In genomic region chr2:138897274-138897673, GRCh38 we compare ENCODE assay signal across 29 cellular contexts.
"Had no signal": no experiment of that assay in that cellular context is flagged by ENCODE, and none has a peak within 500 bp of the region (broad histone marks: within the 10 kb centered on the region; RNA-seq: fewer than 3 reads in every experiment).

No MANE protein-coding gene starts in this region.

- H3K36me3 ChIP-seq: neural progenitor cell, ovary, right lobe of liver, sigmoid colon, suprapubic skin, tibial artery, transverse colon, upper lobe of left lung, vagina had no signal

- H3K4me1 ChIP-seq: neural progenitor cell, parathyroid adenoma, psoas muscle, right lobe of liver, sigmoid colon, suprapubic skin, testis, tibial artery, transverse colon, upper lobe of left lung, vagina had no signal

- H3K9me3 ChIP-seq: ovary, psoas muscle, right lobe of liver, sigmoid colon, suprapubic skin, testis, tibial artery, transverse colon, upper lobe of left lung, vagina had no signal

- DNase-seq: naive thymus-derived CD4-positive, alpha-beta T cell; natural killer cell; occipital lobe; ovary; psoas muscle; right lobe of liver; sigmoid colon; small intestine; stimulated activated CD4-positive, alpha-beta T cell treated with anti-CD3 and anti-CD28 coated beads, Interleukin-15, amount 100 ng/mL, for 24 hours; stimulated activated CD4-positive, alpha-beta T cell treated with anti-CD3 and anti-CD28 coated beads, Interleukin-2, amount 100 ng/mL, for 24 hours; stimulated activated CD4-positive, alpha-beta T cell treated with anti-CD3 and anti-CD28 coated beads, Interleukin-2, amount 100 ng/mL, for 48 hours; stimulated activated CD4-positive, alpha-beta T cell treated with anti-CD3 and anti-CD28 coated beads, Interleukin-4, amount 100 ng/mL, for 24 hours; stimulated activated naive CD4-positive, alpha-beta T cell; stimulated activated naive CD8-positive, alpha-beta T cell treated with anti-CD3 and anti-CD28 coated beads, Interleukin-15, amount 100 ng/mL, for 72 hours; stimulated activated naive CD8-positive, alpha-beta T cell treated with anti-CD3 and anti-CD28 coated beads, Interleukin-15, Interleukin-2, amounts not matched to agents 100 U/mL and 50 U/mL, for 24 hours; substantia nigra; testis; tibial artery; transverse colon had no signal

- H3K27me3 Mint-ChIP-seq: naive thymus-derived CD4-positive, alpha-beta T cell; progenitor cell of endocrine pancreas; stimulated activated naive CD8-positive, alpha-beta T cell treated with anti-CD3 and anti-CD28 coated beads, Interleukin-15, amount 100 ng/mL, for 72 hours had no signal

- H3K4me3 ChIP-seq: neural progenitor cell, ovary, psoas muscle, right lobe of liver, sigmoid colon, suprapubic skin, testis, tibial artery, transverse colon, upper lobe of left lung, vagina had no signal

- H3K4me2 ChIP-seq: neural progenitor cell had no signal

- H3K27me3 ChIP-seq: neural progenitor cell, ovary, right lobe of liver, sigmoid colon, suprapubic skin, testis, tibial artery, transverse colon, upper lobe of left lung, vagina had no signal

- H3K9me3 Mint-ChIP-seq: nephron, neural progenitor cell had no signal

- H2AFZ ChIP-seq: neural progenitor cell, parathyroid adenoma had no signal

- H3K4me1 Mint-ChIP-seq: naive thymus-derived CD4-positive, alpha-beta T cell; natural killer cell; nephron; neural progenitor cell; stimulated activated effector memory CD8-positive, alpha-beta T cell treated with anti-CD3 and anti-CD28 coated beads, Interleukin-12 subunit alpha, Interleukin-12 subunit beta, amount 100 ng/mL, for 72 hours; stimulated activated naive CD8-positive, alpha-beta T cell treated with anti-CD3 and anti-CD28 coated beads, Interleukin-15, amount 100 ng/mL, for 72 hours had no signal

- FAIRE-seq: small intestine, urothelium cell line had no signal

- H3K36me3 Mint-ChIP-seq: naive thymus-derived CD4-positive, alpha-beta T cell; neural progenitor cell; stimulated activated effector memory CD8-positive, alpha-beta T cell treated with anti-CD3 and anti-CD28 coated beads, Interleukin-12 subunit alpha, Interleukin-12 subunit beta, amount 100 ng/mL, for 72 hours had no signal

- ATAC-seq: naive thymus-derived CD4-positive, alpha-beta T cell; psoas muscle; right cardiac atrium; stimulated activated effector memory CD8-positive, alpha-beta T cell treated with anti-CD3 and anti-CD28 coated beads, Interleukin-12 subunit alpha, Interleukin-12 subunit beta, amount 100 ng/mL, for 72 hours; stimulated activated naive CD8-positive, alpha-beta T cell treated with anti-CD3 and anti-CD28 coated beads, Interleukin-15, amount 100 ng/mL, for 72 hours; stimulated activated naive CD8-positive, alpha-beta T cell treated with anti-CD3 and anti-CD28 coated beads, Interleukin-15, Interleukin-2, amounts not matched to agents 100 U/mL and 50 U/mL, for 24 hours had no signal

- H3K9ac ChIP-seq: neural progenitor cell, parathyroid adenoma had no signal

- H3K4me3 Mint-ChIP-seq: naive thymus-derived CD4-positive, alpha-beta T cell; natural killer cell; nephron; neural progenitor cell; stimulated activated effector memory CD8-positive, alpha-beta T cell treated with anti-CD3 and anti-CD28 coated beads, Interleukin-12 subunit alpha, Interleukin-12 subunit beta, amount 100 ng/mL, for 72 hours; stimulated activated naive CD8-positive, alpha-beta T cell treated with anti-CD3 and anti-CD28 coated beads, Interleukin-15, amount 100 ng/mL, for 72 hours had no signal

- H3K27ac ChIP-seq: neural progenitor cell, ovary, parathyroid adenoma, psoas muscle, right lobe of liver, sigmoid colon, suprapubic skin, testis, tibial artery, transverse colon, upper lobe of left lung, vagina had no signal

- H3K27ac Mint-ChIP-seq: naive thymus-derived CD4-positive, alpha-beta T cell; natural killer cell; nephron; neural progenitor cell; progenitor cell of endocrine pancreas; stimulated activated effector memory CD8-positive, alpha-beta T cell treated with anti-CD3 and anti-CD28 coated beads, Interleukin-12 subunit alpha, Interleukin-12 subunit beta, amount 100 ng/mL, for 72 hours; stimulated activated naive CD8-positive, alpha-beta T cell treated with anti-CD3 and anti-CD28 coated beads, Interleukin-15, amount 100 ng/mL, for 72 hours had no signal
